11 cellular contexts compared by ENCODE assay signal in genomic region chr20:1813101-1813529, GRCh38.
A peak's percentile ranks its signal among the peaks of the same experiment; 100 is the strongest.
DNase-seq lines count a peak whose midpoint lies in the region; ATAC-seq, FAIRE-seq and TF ChIP-seq lines count a peak whose summit lies in the region.
"Had no signal": no experiment of that assay in that cellular context is flagged by ENCODE, and none has a peak within 500 bp of the region (broad histone marks: within the 10 kb centered on the region; RNA-seq: fewer than 3 reads in every experiment).

No MANE protein-coding gene starts in this region.

- peak overlapping the region; percentile 27 for H3K27ac ChIP-seq in mammary epithelial cell (ENCODE audit: insufficient read depth, low read depth, low read length)
- H3K27ac ChIP-seq in kidney (ENCODE audit: low read depth in 2 of 2, low read length in 2 of 2): no peak overlapping the region
- peak overlapping the region; percentile 79 for H3K27ac ChIP-seq in subcutaneous abdominal adipose tissue (ENCODE audit: low read depth, low read length)
- H3K27ac ChIP-seq: testis, VCaP had no signal

- H3K79me2 ChIP-seq in mammary epithelial cell (ENCODE audit: insufficient read depth, low read length): no peaks in the 10 kb centered on the region

- H3K4me1 Mint-ChIP-seq in endothelial cell (ENCODE audit: unreplicated experiment): peaks cover 42% of the 10 kb centered on the region

- intact Hi-C loops in mammary epithelial cell (cut with micrococcal nuclease): no loop called here
- intact Hi-C loops in kidney (cut with DNase I): no loop called here

- H3K4me1 ChIP-seq in mammary epithelial cell (ENCODE audit: insufficient read depth, low read length): peaks cover 83% of the 10 kb centered on the region
- H3K4me1 ChIP-seq in kidney (ENCODE audit: control insufficient read depth in 1 of 2, insufficient read depth in 1 of 2, low read depth in 1 of 2, low read length in 2 of 2): peaks cover 0 to 10% of the 10 kb centered on the region in 2 donors
- peaks cover 15 to 83% (median 61%) of the 10 kb centered on the region in 5 donors for H3K4me1 ChIP-seq in subcutaneous abdominal adipose tissue (ENCODE audit: control insufficient read depth in 5 of 5, insufficient read depth in 5 of 5, low read length in 5 of 5)

- H3K9ac ChIP-seq in mammary epithelial cell (ENCODE audit: insufficient read depth, low read length): no peak overlapping the region
- H3K9ac ChIP-seq in kidney (ENCODE audit: low read length in 2 of 2): no peak overlapping the region
- no peak overlapping the region for H3K9ac ChIP-seq in subcutaneous abdominal adipose tissue (ENCODE audit: low read length in 5 of 5)

- peaks cover 7% of the 10 kb centered on the region for H3K27me3 Mint-ChIP-seq in endothelial cell (ENCODE audit: unreplicated experiment)

- no peak overlapping the region for H3K27ac Mint-ChIP-seq in endothelial cell (ENCODE audit: unreplicated experiment)

- 14% methylated on average over 5 of the region's 7 CpGs for WGBS in mammary epithelial cell (ENCODE audit: low coverage, missing lambda C conversion rate)

- POLR2A ChIA-PET in HEK293T (lab: Yijun Ruan, JAX): no interaction called here

- no peaks in the 10 kb centered on the region for H3K36me3 Mint-ChIP-seq in endothelial cell (ENCODE audit: low read depth, unreplicated experiment)

- no peak for FAIRE-seq in kidney (lab: Jason Lieb, UNC)
- no peak for FAIRE-seq in HTR-8/SVneo (lab: Jason Lieb, UNC)

- no TSS peak for BruUV-seq in mammary epithelial cell (replicated peaks; lab: Mats Ljungman, UMichigan)

- H3K27me3 ChIP-seq in mammary epithelial cell (ENCODE audit: insufficient read depth, low read length): no peaks in the 10 kb centered on the region
- no peaks in the 10 kb centered on the region for H3K27me3 ChIP-seq in subcutaneous abdominal adipose tissue (ENCODE audit: control insufficient read depth in 5 of 5, insufficient read depth in 4 of 5, low read length in 5 of 5)
- H3K27me3 ChIP-seq: testis had no signal

- H3K36me3 ChIP-seq in mammary epithelial cell (ENCODE audit: insufficient read depth, low read length) (no peaks in the 10 kb centered on the region), kidney (ENCODE audit: control insufficient read depth in 1 of 2, insufficient read depth in 2 of 2, low read length in 2 of 2) (no peaks in the 10 kb centered on the region), subcutaneous abdominal adipose tissue (ENCODE audit: control insufficient read depth in 5 of 5, insufficient read depth in 5 of 5, low read length in 5 of 5) (no peaks in the 10 kb centered on the region)

- TF ChIP-seq CTCF in HFF-Myc (IDR thresholded peaks at IDR 0.05; ENCODE audit: low read depth, low read length, missing control alignments) (no peak), mammary epithelial cell (conservative IDR thresholded peaks at IDR 0.05 in 1 of 2, IDR thresholded peaks at IDR 0.05 in 1 of 2; ENCODE audit: extremely low read depth in 1 of 2, insufficient read depth in 1 of 2, low read depth in 1 of 2, low read length in 2 of 2) (no peak), kidney (IDR thresholded peaks at IDR 0.05; ENCODE audit: borderline replicate concordance, extremely low read depth, insufficient read depth) (no peak), endothelial cell (IDR thresholded peaks at IDR 0.05; ENCODE audit: unreplicated experiment) (no peak)

- H3K9me3 Mint-ChIP-seq in endothelial cell (ENCODE audit: unreplicated experiment): no peaks in the 10 kb centered on the region

- CTCF ChIA-PET in mammary epithelial cell (lab: Charles Lee; ENCODE audit: low non-redundant PET): interaction anchor here (0.6 kb wide), 2 partner anchors 28 to 36 kb away, joined by 3 read pairs; no protein-coding TSS in a partner anchor
- CTCF ChIA-PET in HEK293T (lab: Yijun Ruan, JAX): interaction anchor here (1.1 kb wide), 1 partner anchor 36 kb away, joined by 4 read pairs; no protein-coding TSS in a partner anchor

- H4K20me1 ChIP-seq in mammary epithelial cell (ENCODE audit: insufficient read depth, low read length): no peaks in the 10 kb centered on the region

- H3K9me3 ChIP-seq in mammary epithelial cell (replicated peaks; ENCODE audit: insufficient read depth, low read length): no peaks in the 10 kb centered on the region
- H3K9me3 ChIP-seq in kidney (ENCODE audit: control insufficient read depth in 1 of 2, low read length in 2 of 2): no peaks in the 10 kb centered on the region
- H3K9me3 ChIP-seq in subcutaneous abdominal adipose tissue (ENCODE audit: control insufficient read depth in 5 of 5, low read length in 5 of 5): no peaks in the 10 kb centered on the region
- H3K9me3 ChIP-seq: testis had no signal

- no peak overlapping the region for H3K4me3 Mint-ChIP-seq in endothelial cell (ENCODE audit: unreplicated experiment)

- no peak overlapping the region for H3K4me2 ChIP-seq in mammary epithelial cell (ENCODE audit: insufficient read depth, low read depth, low read length)

- peak; percentile 42 for DNase-seq in HFF-Myc (ENCODE audit: extremely low read depth, low read depth)
- peak; percentile 84 for DNase-seq in mammary epithelial cell
- DNase-seq in kidney: peak; percentile 84
- DNase-seq in HEK293T (ENCODE audit: extremely low spot score): no peak
- DNase-seq in HTR-8/SVneo (ENCODE audit: insufficient read length, low spot score): no peak
- DNase-seq in endothelial cell (ENCODE audit: low spot score): no peak
- DNase-seq: NCI-H2081 treated with DMSO at 0.1 percent for 48 hours, testis had no signal

- in situ Hi-C loops in mammary epithelial cell (cut with MboI; ENCODE audit: low sequenced_read_pairs in 2 of 2): no loop called here

- H3K4me3 ChIP-seq in HFF-Myc (replicated peaks; ENCODE audit: low read depth, low read length) (no peak overlapping the region), mammary epithelial cell (replicated peaks in 1 of 3; ENCODE audit: insufficient read depth in 1 of 3, low read depth in 2 of 3, low read length in 3 of 3) (no peak overlapping the region), kidney (ENCODE audit: low read length in 2 of 2) (no peak overlapping the region), subcutaneous abdominal adipose tissue (ENCODE audit: low read depth in 1 of 5, low read length in 5 of 5) (no peak overlapping the region)
- H3K4me3 ChIP-seq: testis had no signal

- no peak overlapping the region for H2AFZ ChIP-seq in mammary epithelial cell (ENCODE audit: low read depth, low read length)

- dilution Hi-C loops in mammary epithelial cell (cut with HindIII; ENCODE audit: low sequenced_read_pairs): no loop called here

- no peak for ATAC-seq in GM19467 (IDR thresholded peaks at IDR 0.05; ENCODE audit: unreplicated experiment)

TF ChIP-seq in HEK293T, 16 proteins besides CTCF, POLR2A, EP300 and RAD21:
- TF ChIP-seq FOXK2 (IDR thresholded peaks at IDR 0.05): no peak
- no peak for TF ChIP-seq FOXA1 (IDR thresholded peaks at IDR 0.05)
- no peak for TF ChIP-seq PKNOX1 (IDR thresholded peaks at IDR 0.05)
- no peak for TF ChIP-seq TARDBP (IDR thresholded peaks at IDR 0.05)
- no peak for TF ChIP-seq L3MBTL2 (conservative IDR thresholded peaks at IDR 0.05)
- no peak for TF ChIP-seq BHLHE40 (IDR thresholded peaks at IDR 0.05; ENCODE audit: borderline replicate concordance)

Comparison
In these comparisons a context has a peak if more than half of its experiments do, and no peak if none do; other contexts are left out.
1. DNase-seq: peak in HFF-Myc (single experiment), mammary epithelial cell (single experiment) and kidney (single experiment); none in HEK293T (single experiment), HTR-8/SVneo (single experiment) and endothelial cell (single experiment).
2. H3K27ac ChIP-seq: peak in mammary epithelial cell (single experiment) and subcutaneous abdominal adipose tissue (single experiment); none in kidney (0 of 2).